1 cellular context compared by ENCODE assay signal in the genomic region with DNA sequence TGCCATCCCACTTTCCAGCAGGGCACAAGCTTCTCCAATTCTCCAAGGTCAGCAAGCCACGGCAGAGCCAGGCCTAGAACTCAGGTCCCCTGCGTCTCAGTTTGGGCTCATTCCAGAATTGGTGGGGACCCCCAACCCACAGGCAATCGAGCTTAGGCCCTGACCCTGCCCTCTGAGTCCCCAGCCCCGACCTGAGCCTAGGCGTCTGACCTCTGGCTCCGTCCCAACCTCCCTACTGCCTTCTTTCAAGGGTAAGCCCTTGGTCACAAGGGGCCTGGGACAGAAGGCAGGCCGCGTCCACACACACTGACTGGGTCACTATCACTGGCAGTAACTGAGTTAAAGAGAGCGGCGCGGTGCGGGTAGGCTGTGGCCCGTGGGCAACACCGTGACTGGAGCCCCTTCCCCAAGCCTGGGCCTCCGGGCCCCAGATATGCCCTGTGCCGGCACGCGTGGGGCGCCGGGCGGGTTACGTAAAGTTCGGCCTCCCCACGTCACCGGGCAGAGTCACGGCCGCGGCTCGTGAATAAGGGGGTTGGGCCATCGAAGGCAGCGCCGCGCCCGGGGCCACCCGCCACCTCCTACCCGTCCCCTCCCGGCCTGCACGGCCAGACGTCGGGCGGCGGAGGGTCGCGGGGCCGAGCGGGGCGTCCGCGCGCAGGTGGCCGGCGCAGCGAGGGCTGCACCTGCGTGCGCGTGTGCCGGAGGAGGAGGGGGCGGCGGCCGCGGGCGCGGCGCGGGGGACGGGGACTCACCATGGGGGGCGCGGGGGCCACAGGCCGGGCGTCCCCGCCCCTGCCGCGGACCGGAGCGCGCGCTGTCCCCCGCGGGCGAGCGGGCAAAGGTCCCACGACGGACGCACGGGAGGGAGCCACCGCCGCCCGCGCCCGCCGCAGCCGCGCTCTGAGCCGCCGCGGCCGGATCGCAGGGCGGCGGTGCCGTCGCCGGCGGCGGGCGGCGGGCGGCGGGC.
A peak's percentile ranks its signal among the peaks of the same experiment; 100 is the strongest.
TF ChIP-seq lines count a peak whose summit lies in the region.

No MANE protein-coding gene starts in this region.

TF ChIP-seq in HepG2, 621 proteins besides CTCF, POLR2A, EP300 and RAD21 (continued from another document and continues in another):
- TF ChIP-seq, protein P1, sequence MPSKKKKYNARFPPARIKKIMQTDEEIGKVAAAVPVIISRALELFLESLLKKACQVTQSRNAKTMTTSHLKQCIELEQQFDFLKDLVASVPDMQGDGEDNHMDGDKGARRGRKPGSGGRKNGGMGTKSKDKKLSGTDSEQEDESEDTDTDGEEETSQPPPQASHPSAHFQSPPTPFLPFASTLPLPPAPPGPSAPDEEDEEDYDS (CRISPR knock-in tag; IDR thresholded peaks at IDR 0.05), result no peak
- TF ChIP-seq ZMYM3 (CRISPR knock-in tag; IDR thresholded peaks at IDR 0.05) (no peak), ZFY (CRISPR knock-in tag; IDR thresholded peaks at IDR 0.05) (peak; percentile 57), SATB2 (CRISPR knock-in tag; IDR thresholded peaks at IDR 0.05) (no peak), PHF8 (CRISPR knock-in tag; IDR thresholded peaks at IDR 0.05) (peak; percentile 62), CENPT (CRISPR knock-in tag; IDR thresholded peaks at IDR 0.05; ENCODE audit: low read depth) (no peak), MAFF (IDR thresholded peaks at IDR 0.05; ENCODE audit: low read depth, low read length) (no peak), ZKSCAN1 (IDR thresholded peaks at IDR 0.05; ENCODE audit: low read length) (no peak), ZFP1 (CRISPR knock-in tag; IDR thresholded peaks at IDR 0.05) (no peak), SCMH1 (CRISPR knock-in tag; IDR thresholded peaks at IDR 0.05; ENCODE audit: borderline replicate concordance) (no peak), ZNF616 (CRISPR knock-in tag; IDR thresholded peaks at IDR 0.05; ENCODE audit: low read depth) (no peak), ZFP36L1 (CRISPR knock-in tag; IDR thresholded peaks at IDR 0.05) (no peak), HOXA7 (CRISPR knock-in tag; IDR thresholded peaks at IDR 0.05) (no peak), ZNF501 (CRISPR knock-in tag; IDR thresholded peaks at IDR 0.05) (peak; percentile 73; the same call in 1 of the 2 replicates), TMF1 (CRISPR knock-in tag; IDR thresholded peaks at IDR 0.05; ENCODE audit: low read depth) (peak; percentile 25; the same call in 1 of the 2 replicates), YEATS2 (CRISPR knock-in tag; IDR thresholded peaks at IDR 0.05; ENCODE audit: borderline replicate concordance) (no peak), ZNF20 (CRISPR knock-in tag; IDR thresholded peaks at IDR 0.05) (no peak), ZBTB38 (CRISPR knock-in tag; IDR thresholded peaks at IDR 0.05) (no peak), ZBTB8A (CRISPR knock-in tag; IDR thresholded peaks at IDR 0.05; ENCODE audit: borderline replicate concordance, low read depth) (no peak), ZFP90 (CRISPR knock-in tag; IDR thresholded peaks at IDR 0.05; ENCODE audit: borderline replicate concordance) (0 out of 2 replicates have a peak, but pooled peaks have one; percentile 71), RBFOX2 (IDR thresholded peaks at IDR 0.05; ENCODE audit: low read depth, low read length) (peak; percentile 57; the same call in 1 of the 2 replicates), ZNF720 (CRISPR knock-in tag; IDR thresholded peaks at IDR 0.05) (no peak), ZNF562 (CRISPR knock-in tag; IDR thresholded peaks at IDR 0.05; ENCODE audit: borderline replicate concordance) (no peak), ZNF10 (CRISPR knock-in tag; IDR thresholded peaks at IDR 0.05; ENCODE audit: borderline replicate concordance, low read depth) (0 out of 2 replicates have a peak, but pooled peaks have one; percentile 74), KDM5A (IDR thresholded peaks at IDR 0.05; ENCODE audit: borderline replicate concordance, low read length) (no peak), TCF12 (IDR thresholded peaks at IDR 0.05) (no peak), TCF12 (CRISPR knock-in tag; IDR thresholded peaks at IDR 0.05) (no peak), RAD51 (IDR thresholded peaks at IDR 0.05; ENCODE audit: borderline replicate concordance) (no peak), ZNF644 (CRISPR knock-in tag; IDR thresholded peaks at IDR 0.05; ENCODE audit: low read depth) (no peak), ZSCAN20 (CRISPR knock-in tag; IDR thresholded peaks at IDR 0.05; ENCODE audit: borderline replicate concordance) (no peak), ZNF484 (CRISPR knock-in tag; IDR thresholded peaks at IDR 0.05; ENCODE audit: borderline replicate concordance, low read depth) (no peak), ESRRA (CRISPR knock-in tag; IDR thresholded peaks at IDR 0.05; ENCODE audit: low read depth) (0 out of 2 replicates have a peak, but pooled peaks have one; percentile 25), FLYWCH1 (CRISPR knock-in tag; IDR thresholded peaks at IDR 0.05) (no peak), ZNF260 (CRISPR knock-in tag; IDR thresholded peaks at IDR 0.05; ENCODE audit: borderline replicate concordance, low read depth) (no peak), ZNF558 (CRISPR knock-in tag; IDR thresholded peaks at IDR 0.05; ENCODE audit: borderline replicate concordance) (peak; percentile 52; the same call in 1 of the 2 replicates), ZNF746 (CRISPR knock-in tag; IDR thresholded peaks at IDR 0.05) (0 out of 2 replicates have a peak, but pooled peaks have one; percentile 27), TAF1 (CRISPR knock-in tag; IDR thresholded peaks at IDR 0.05) (peak; percentile 29; the same call in 1 of the 2 replicates), RXRA (CRISPR knock-in tag; IDR thresholded peaks at IDR 0.05) (0 out of 2 replicates have a peak, but pooled peaks have one; percentile 20), U2AF2 (IDR thresholded peaks at IDR 0.05; ENCODE audit: low read depth, low read length) (no peak), CREM (IDR thresholded peaks at IDR 0.05) (no peak), CREM (CRISPR knock-in tag; IDR thresholded peaks at IDR 0.05) (no peak), FOXK2 (IDR thresholded peaks at IDR 0.05) (no peak), NFKB2 (CRISPR knock-in tag; IDR thresholded peaks at IDR 0.05; ENCODE audit: borderline replicate concordance) (peak; percentile 51; the same call in 1 of the 2 replicates)
- TF ChIP-seq, protein P2, sequence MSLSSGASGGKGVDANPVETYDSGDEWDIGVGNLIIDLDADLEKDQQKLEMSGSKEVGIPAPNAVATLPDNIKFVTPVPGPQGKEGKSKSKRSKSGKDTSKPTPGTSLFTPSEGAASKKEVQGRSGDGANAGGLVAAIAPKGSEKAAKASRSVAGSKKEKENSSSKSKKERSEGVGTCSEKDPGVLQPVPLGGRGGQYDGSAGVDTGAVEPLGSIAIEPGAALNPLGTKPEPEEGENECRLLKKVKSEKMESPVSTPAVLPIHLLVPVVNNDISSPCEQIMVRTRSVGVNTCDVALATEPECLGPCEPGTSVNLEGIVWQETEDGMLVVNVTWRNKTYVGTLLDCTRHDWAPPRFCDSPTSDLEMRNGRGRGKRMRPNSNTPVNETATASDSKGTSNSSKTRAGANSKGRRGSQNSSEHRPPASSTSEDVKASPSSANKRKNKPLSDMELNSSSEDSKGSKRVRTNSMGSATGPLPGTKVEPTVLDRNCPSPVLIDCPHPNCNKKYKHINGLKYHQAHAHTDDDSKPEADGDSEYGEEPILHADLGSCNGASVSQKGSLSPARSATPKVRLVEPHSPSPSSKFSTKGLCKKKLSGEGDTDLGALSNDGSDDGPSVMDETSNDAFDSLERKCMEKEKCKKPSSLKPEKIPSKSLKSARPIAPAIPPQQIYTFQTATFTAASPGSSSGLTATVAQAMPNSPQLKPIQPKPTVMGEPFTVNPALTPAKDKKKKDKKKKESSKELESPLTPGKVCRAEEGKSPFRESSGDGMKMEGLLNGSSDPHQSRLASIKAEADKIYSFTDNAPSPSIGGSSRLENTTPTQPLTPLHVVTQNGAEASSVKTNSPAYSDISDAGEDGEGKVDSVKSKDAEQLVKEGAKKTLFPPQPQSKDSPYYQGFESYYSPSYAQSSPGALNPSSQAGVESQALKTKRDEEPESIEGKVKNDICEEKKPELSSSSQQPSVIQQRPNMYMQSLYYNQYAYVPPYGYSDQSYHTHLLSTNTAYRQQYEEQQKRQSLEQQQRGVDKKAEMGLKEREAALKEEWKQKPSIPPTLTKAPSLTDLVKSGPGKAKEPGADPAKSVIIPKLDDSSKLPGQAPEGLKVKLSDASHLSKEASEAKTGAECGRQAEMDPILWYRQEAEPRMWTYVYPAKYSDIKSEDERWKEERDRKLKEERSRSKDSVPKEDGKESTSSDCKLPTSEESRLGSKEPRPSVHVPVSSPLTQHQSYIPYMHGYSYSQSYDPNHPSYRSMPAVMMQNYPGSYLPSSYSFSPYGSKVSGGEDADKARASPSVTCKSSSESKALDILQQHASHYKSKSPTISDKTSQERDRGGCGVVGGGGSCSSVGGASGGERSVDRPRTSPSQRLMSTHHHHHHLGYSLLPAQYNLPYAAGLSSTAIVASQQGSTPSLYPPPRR (CRISPR knock-in tag; IDR thresholded peaks at IDR 0.05; ENCODE audit: borderline replicate concordance), result no peak
- TF ChIP-seq, protein P3, sequence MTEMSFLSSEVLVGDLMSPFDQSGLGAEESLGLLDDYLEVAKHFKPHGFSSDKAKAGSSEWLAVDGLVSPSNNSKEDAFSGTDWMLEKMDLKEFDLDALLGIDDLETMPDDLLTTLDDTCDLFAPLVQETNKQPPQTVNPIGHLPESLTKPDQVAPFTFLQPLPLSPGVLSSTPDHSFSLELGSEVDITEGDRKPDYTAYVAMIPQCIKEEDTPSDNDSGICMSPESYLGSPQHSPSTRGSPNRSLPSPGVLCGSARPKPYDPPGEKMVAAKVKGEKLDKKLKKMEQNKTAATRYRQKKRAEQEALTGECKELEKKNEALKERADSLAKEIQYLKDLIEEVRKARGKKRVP (CRISPR knock-in tag; IDR thresholded peaks at IDR 0.05), result no peak
- TF ChIP-seq, protein P4, sequence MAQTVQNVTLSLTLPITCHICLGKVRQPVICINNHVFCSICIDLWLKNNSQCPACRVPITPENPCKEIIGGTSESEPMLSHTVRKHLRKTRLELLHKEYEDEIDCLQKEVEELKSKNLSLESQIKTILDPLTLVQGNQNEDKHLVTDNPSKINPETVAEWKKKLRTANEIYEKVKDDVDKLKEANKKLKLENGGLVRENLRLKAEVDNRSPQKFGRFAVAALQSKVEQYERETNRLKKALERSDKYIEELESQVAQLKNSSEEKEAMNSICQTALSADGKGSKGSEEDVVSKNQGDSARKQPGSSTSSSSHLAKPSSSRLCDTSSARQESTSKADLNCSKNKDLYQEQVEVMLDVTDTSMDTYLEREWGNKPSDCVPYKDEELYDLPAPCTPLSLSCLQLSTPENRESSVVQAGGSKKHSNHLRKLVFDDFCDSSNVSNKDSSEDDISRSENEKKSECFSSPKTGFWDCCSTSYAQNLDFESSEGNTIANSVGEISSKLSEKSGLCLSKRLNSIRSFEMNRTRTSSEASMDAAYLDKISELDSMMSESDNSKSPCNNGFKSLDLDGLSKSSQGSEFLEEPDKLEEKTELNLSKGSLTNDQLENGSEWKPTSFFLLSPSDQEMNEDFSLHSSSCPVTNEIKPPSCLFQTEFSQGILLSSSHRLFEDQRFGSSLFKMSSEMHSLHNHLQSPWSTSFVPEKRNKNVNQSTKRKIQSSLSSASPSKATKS (CRISPR knock-in tag; IDR thresholded peaks at IDR 0.05), result no peak
- TF ChIP-seq, protein P5, sequence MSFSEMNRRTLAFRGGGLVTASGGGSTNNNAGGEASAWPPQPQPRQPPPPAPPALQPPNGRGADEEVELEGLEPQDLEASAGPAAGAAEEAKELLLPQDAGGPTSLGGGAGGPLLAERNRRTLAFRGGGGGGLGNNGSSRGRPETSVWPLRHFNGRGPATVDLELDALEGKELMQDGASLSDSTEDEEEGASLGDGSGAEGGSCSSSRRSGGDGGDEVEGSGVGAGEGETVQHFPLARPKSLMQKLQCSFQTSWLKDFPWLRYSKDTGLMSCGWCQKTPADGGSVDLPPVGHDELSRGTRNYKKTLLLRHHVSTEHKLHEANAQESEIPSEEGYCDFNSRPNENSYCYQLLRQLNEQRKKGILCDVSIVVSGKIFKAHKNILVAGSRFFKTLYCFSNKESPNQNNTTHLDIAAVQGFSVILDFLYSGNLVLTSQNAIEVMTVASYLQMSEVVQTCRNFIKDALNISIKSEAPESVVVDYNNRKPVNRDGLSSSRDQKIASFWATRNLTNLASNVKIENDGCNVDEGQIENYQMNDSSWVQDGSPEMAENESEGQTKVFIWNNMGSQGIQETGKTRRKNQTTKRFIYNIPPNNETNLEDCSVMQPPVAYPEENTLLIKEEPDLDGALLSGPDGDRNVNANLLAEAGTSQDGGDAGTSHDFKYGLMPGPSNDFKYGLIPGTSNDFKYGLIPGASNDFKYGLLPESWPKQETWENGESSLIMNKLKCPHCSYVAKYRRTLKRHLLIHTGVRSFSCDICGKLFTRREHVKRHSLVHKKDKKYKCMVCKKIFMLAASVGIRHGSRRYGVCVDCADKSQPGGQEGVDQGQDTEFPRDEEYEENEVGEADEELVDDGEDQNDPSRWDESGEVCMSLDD (CRISPR knock-in tag; IDR thresholded peaks at IDR 0.05; ENCODE audit: borderline replicate concordance), result no peak
- TF ChIP-seq, protein P6, sequence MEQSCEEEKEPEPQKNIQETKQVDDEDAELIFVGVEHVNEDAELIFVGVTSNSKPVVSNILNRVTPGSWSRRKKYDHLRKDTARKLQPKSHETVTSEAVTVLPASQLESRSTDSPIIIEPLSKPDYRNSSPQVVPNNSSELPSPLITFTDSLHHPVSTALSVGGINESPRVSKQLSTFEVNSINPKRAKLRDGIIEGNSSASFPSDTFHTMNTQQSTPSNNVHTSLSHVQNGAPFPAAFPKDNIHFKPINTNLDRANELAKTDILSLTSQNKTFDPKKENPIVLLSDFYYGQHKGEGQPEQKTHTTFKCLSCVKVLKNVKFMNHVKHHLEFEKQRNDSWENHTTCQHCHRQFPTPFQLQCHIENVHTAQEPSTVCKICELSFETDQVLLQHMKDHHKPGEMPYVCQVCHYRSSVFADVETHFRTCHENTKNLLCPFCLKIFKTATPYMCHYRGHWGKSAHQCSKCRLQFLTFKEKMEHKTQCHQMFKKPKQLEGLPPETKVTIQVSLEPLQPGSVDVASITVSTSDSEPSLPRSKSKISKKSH (CRISPR knock-in tag; IDR thresholded peaks at IDR 0.05; ENCODE audit: borderline replicate concordance), result no peak
- TF ChIP-seq, protein P7, sequence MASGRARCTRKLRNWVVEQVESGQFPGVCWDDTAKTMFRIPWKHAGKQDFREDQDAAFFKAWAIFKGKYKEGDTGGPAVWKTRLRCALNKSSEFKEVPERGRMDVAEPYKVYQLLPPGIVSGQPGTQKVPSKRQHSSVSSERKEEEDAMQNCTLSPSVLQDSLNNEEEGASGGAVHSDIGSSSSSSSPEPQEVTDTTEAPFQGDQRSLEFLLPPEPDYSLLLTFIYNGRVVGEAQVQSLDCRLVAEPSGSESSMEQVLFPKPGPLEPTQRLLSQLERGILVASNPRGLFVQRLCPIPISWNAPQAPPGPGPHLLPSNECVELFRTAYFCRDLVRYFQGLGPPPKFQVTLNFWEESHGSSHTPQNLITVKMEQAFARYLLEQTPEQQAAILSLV (CRISPR knock-in tag; IDR thresholded peaks at IDR 0.05; ENCODE audit: borderline replicate concordance), result no peak; the same call in 1 of the 2 replicates
